11 cellular contexts compared by ENCODE assay signal in genomic region chr11:62721994-62722393, GRCh38. TPM values are rescaled to one million over a fixed set of nuclear protein-coding genes. Genes with fewer than 3 reads are reported as not detected.
A peak's percentile ranks its signal among the peaks of the same experiment; 100 is the strongest.
DNase-seq lines count a peak whose midpoint lies in the region; ATAC-seq and TF ChIP-seq lines count a peak whose summit lies in the region.
"Had no signal": no experiment of that assay in that cellular context is flagged by ENCODE, and none has a peak within 500 bp of the region (broad histone marks: within the 10 kb centered on the region; RNA-seq: fewer than 3 reads in every experiment).

No MANE protein-coding gene starts in this region.

- H3K4me3 ChIP-seq in HFF-Myc (replicated peaks; ENCODE audit: low read depth, low read length) = no peak overlapping the region
- no peak overlapping the region for H3K4me3 ChIP-seq in astrocyte of the cerebellum (ENCODE audit: low read depth, low read length)
- H3K4me3 ChIP-seq: smooth muscle cell had no signal

- DNase-seq in Caki2 (ENCODE audit: low read depth) (peak; percentile 39), HFF-Myc (ENCODE audit: extremely low read depth, low read depth) (no peak), astrocyte of the cerebellum (ENCODE audit: low read depth) (peak; percentile 15), kidney glomerular epithelial cell (lab: John Stamatoyannopoulos, UW) (peak; percentile 31), C1 segment of cervical spinal cord (lab: John Stamatoyannopoulos, UW) (no peak), GM19238 (ENCODE audit: insufficient read length, low spot score) (no peak), GOT3 (lab: John Stamatoyannopoulos, UW) (no peak)
- DNase-seq: activated effector memory CD4-positive, alpha-beta T cell treated with Interleukin-2 at 50 U/mL for 16 hours; stimulated activated naive CD4-positive, alpha-beta T cell had no signal

- no peak for ATAC-seq in GM18498 (IDR thresholded peaks at IDR 0.05; ENCODE audit: unreplicated experiment)

- TF ChIP-seq CTCF in HFF-Myc (IDR thresholded peaks at IDR 0.05; ENCODE audit: low read depth, low read length, missing control alignments) (peak; percentile 14), astrocyte of the cerebellum (IDR thresholded peaks at IDR 0.05; ENCODE audit: low read depth, low read length, missing control alignments) (peak; percentile 16)

- in situ Hi-C loops in Caki2 (cut with HindIII; ENCODE audit: low pct_unique_long_range_greater_than_20kb, low sequenced_read_pairs) = no loop called here
- in situ Hi-C loops in astrocyte of the cerebellum (cut with HindIII; ENCODE audit: low sequenced_read_pairs) = no loop called here

RNA-seq across cellular contexts. Expression of gene HNRNPUL2, which starts 5.3 kb away (rescaled TPM):
- 4.4 and 4.8 TPM in 2 replicates for total RNA-seq in Caki2 (2014; rRNA removed; shearing (Covaris generic); ENCODE audit: low replicate concordance)

RNA-seq across cellular contexts. Expression of gene TTC9C, which starts 6.3 kb away (rescaled TPM):
- total RNA-seq in Caki2 (2014; rRNA removed; shearing (Covaris generic); ENCODE audit: low replicate concordance) = 30.9 and 37.2 TPM in 2 replicates

RNA-seq across cellular contexts. Expression of gene GNG3, which starts 14.5 kb away (rescaled TPM):
- total RNA-seq in Caki2 (2014; rRNA removed; shearing (Covaris generic); ENCODE audit: low replicate concordance) = not detected in 2 replicates
- total RNA-seq: smooth muscle cell had no signal

RNA-seq across cellular contexts. Expression of gene BSCL2, which starts 14.8 kb away (rescaled TPM):
- total RNA-seq in Caki2 (2014; rRNA removed; shearing (Covaris generic); ENCODE audit: low replicate concordance) = 37.5 and 55.8 TPM in 2 replicates

RNA-seq across cellular contexts. Expression of gene ZBTB3, which starts 32.0 kb away (rescaled TPM):
- 4.6 and 14.9 TPM in 2 replicates for total RNA-seq in Caki2 (2014; rRNA removed; shearing (Covaris generic); ENCODE audit: low replicate concordance)

Comparison
In these comparisons a context has a peak if more than half of its experiments do, and no peak if none do; other contexts are left out.
1. DNase-seq: peak in Caki2 (single experiment), astrocyte of the cerebellum (single experiment) and kidney glomerular epithelial cell (single experiment); none in HFF-Myc (single experiment), C1 segment of cervical spinal cord (0 of 14), GM19238 (single experiment) and GOT3 (single experiment).